Comparison of ENCODE assay signal across 37 cellular contexts in the genomic region with DNA sequence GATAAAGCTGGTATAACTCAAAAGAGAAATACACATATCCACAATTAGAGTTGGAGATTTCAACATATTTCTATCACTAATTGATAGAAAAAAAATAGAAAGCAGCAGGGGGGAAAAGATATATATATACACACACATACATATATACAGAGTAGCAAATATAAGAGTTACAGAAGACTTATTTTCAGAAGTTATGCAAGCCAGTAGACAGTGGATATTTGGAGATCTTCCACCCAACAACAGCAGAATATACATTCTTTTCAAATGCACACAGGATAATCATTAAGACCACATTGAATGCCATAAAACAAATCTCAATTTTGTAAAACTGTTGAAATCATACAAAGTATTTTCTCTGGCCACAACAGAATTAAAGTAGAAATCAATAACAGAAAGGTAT.
"Had no signal": no experiment of that assay in that cellular context is flagged by ENCODE, and none has a peak within 500 bp of the region (broad histone marks: within the 10 kb centered on the region; RNA-seq: fewer than 3 reads in every experiment).

No MANE protein-coding gene starts in this region.

- H3K27ac ChIP-seq: body of pancreas, breast epithelium, coronary artery, Peyer's patch, RWPE1 had no signal

- H3K27me3 ChIP-seq: body of pancreas, breast epithelium, Peyer's patch had no signal

- H3K9me3 ChIP-seq: body of pancreas, Peyer's patch had no signal

- H3K4me3 ChIP-seq: body of pancreas, breast epithelium, coronary artery, Peyer's patch had no signal

- FAIRE-seq: astrocyte had no signal

- H3K4me1 ChIP-seq: body of pancreas, breast epithelium, Peyer's patch had no signal

- H3K36me3 ChIP-seq: breast epithelium, Peyer's patch had no signal

- DNase-seq: activated B cell treated with CpG ODN at 0.5 μM for 24 hours; activated CD4-positive, alpha-beta memory T cell treated with anti-CD3 and anti-CD28 coated beads for 36 hours; activated CD4-positive, alpha-beta T cell treated with anti-CD3 and anti-CD28 coated beads for 4 hours; activated CD4-positive, alpha-beta T cell treated with anti-CD3 and anti-CD28 coated beads, Interleukin-2, amount 50 U/mL, for 1 hour; activated CD4-positive, CD25-positive, alpha-beta regulatory T cell treated with anti-CD3 and anti-CD28 coated beads, Interleukin-2, amount 50 U/mL, for 72 hours; activated CD8-positive, alpha-beta memory T cell treated with anti-CD3 and anti-CD28 coated beads for 24 hours; activated CD8-positive, alpha-beta memory T cell treated with anti-CD3 and anti-CD28 coated beads, Interleukin-2, amount 10 ng/mL, durations not matched to agents 7 days and 5 days; activated gamma-delta T cell; activated naive CD4-positive, alpha-beta T cell treated with Interleukin-2 at 50 U/mL for 16 hours; activated naive CD8-positive, alpha-beta T cell treated with anti-CD3 and anti-CD28 coated beads, Interleukin-2, amount 10 ng/mL, durations not matched to agents 7 days and 5 days; activated T-cell treated with anti-CD3 and anti-CD28 coated beads, Interleukin-2, amount 50 U/mL, for 1 hour; activated T-cell treated with anti-CD3 and anti-CD28 coated beads, Interleukin-2, amount 50 U/mL, for 72 hours; amygdala; body of pancreas; KG1; MM.1S; NCI-H1105; NCI-H1417 treated with DMSO at 0.1 percent for 48 hours; NCI-H187 treated with DMSO at 0.1 percent for 48 hours; NCI-H2081; NCI-H2171; NCI-H510A; NCI-H526; NCI-H748 treated with DMSO at 0.1 percent for 48 hours; NK-92 treated with Interleukin-12 subunit alpha and Interleukin-12 subunit beta, amount 100 ng/mL, for 24 hours; PC-3; Peyer's patch; SIG-M5; T-helper 1 cell; T-helper 2 cell; T-helper 9 cell had no signal

- ATAC-seq: activated CD8-positive, alpha-beta memory T cell treated with anti-CD3 and anti-CD28 coated beads, Interleukin-2, amount 10 ng/mL, durations not matched to agents 7 days and 5 days; activated T-cell treated with anti-CD3 and anti-CD28 coated beads, Interleukin-2, amount 50 U/mL, for 72 hours; body of pancreas; PC-3; Right ventricle myocardium inferior; SK-N-SH treated with all-trans-retinoic acid at 6 μM for 48 hours had no signal
